8 cellular contexts compared by ENCODE assay signal in genomic region chr1:28735961-28736449, GRCh38. TPM values are rescaled to one million over a fixed set of nuclear protein-coding genes. Genes with fewer than 3 reads are reported as not detected.
DNase-seq lines count a peak whose midpoint lies in the region; ATAC-seq and TF ChIP-seq lines count a peak whose summit lies in the region.

No MANE protein-coding gene starts in this region.

- H3K27ac Mint-ChIP-seq in IgD-negative memory B cell (peak overlapping the region; percentile 96 to 99 (median 97)), naive B cell (peak overlapping the region; percentile 89 to 98 (median 96))

- H3K4me3 Mint-ChIP-seq in IgD-negative memory B cell (peak overlapping the region; percentile 93 to 100 (median 97)), naive B cell (peak overlapping the region; percentile 93 to 98 (median 95))

- H3K9me3 Mint-ChIP-seq in IgD-negative memory B cell = peaks cover 0 to 2% (median 0%) of the 10 kb centered on the region in 3 donors
- H3K9me3 Mint-ChIP-seq in naive B cell = no peaks in the 10 kb centered on the region

- no peaks in the 10 kb centered on the region for H3K27me3 ChIP-seq in ACC112 (ENCODE audit: insufficient read depth, low read length)

- H3K27me3 Mint-ChIP-seq in IgD-negative memory B cell (no peaks in the 10 kb centered on the region), naive B cell (no peaks in the 10 kb centered on the region)

- peaks cover 19 to 31% (median 25%) of the 10 kb centered on the region in 3 donors for H3K4me1 Mint-ChIP-seq in IgD-negative memory B cell
- peaks cover 19 to 31% (median 25%) of the 10 kb centered on the region in 3 donors for H3K4me1 Mint-ChIP-seq in naive B cell

- H3K4me3 ChIP-seq in ACC112 (ENCODE audit: low read depth, low read length) (peak overlapping the region; percentile 96), choroid plexus epithelial cell (ENCODE audit: low read depth, low read length) (peak overlapping the region; percentile 90)

- peak overlapping the region; percentile 99 for H2AFZ ChIP-seq in ACC112 (ENCODE audit: low read length, unreplicated experiment)

- peaks cover 18% of the 10 kb centered on the region for H3K36me3 ChIP-seq in ACC112 (ENCODE audit: insufficient read depth, low read length)

- H3K36me3 Mint-ChIP-seq in IgD-negative memory B cell = no peaks in the 10 kb centered on the region
- peaks cover 4 to 13% of the 10 kb centered on the region in 2 donors for H3K36me3 Mint-ChIP-seq in naive B cell

- TF ChIP-seq CTCF in choroid plexus epithelial cell (conservative IDR thresholded peaks at IDR 0.05; ENCODE audit: low read depth, low read length) = no peak

- peaks cover 28% of the 10 kb centered on the region for H3K4me1 ChIP-seq in ACC112 (ENCODE audit: control insufficient read depth, insufficient read depth, low read length, unreplicated experiment)

- ATAC-seq in naive B cell (ENCODE audit: low read depth in 2 of 2) (no peak), esophagus mucosa (no peak)

- H3K79me2 ChIP-seq in ACC112 (ENCODE audit: control insufficient read depth, insufficient read depth, low read length, unreplicated experiment) = peaks cover 41% of the 10 kb centered on the region

- H3K27ac ChIP-seq in ACC112 (ENCODE audit: low read depth, low read length) = peak overlapping the region; percentile 77

- DNase-seq in choroid plexus epithelial cell (ENCODE audit: low read depth) (no peak), naive B cell (no peak), cerebellum (ENCODE audit: low spot score) (no peak), SK-N-DZ (ENCODE audit: low spot score) (no peak), Kasumi-1 (lab: John Stamatoyannopoulos, UW) (no peak)

RNA-seq across cellular contexts. Expression of gene YTHDF2, which starts 0.7 kb away (rescaled TPM):
- polyA plus RNA-seq in IgD-negative memory B cell (110 TPM), naive B cell (ENCODE audit: low read depth in 6 of 6) (100 to 1,000 TPM; 114 to 195 (median 133) TPM)
- total RNA-seq in cerebellum (53.8 TPM), esophagus mucosa (61.2 TPM)
- polyA plus RNA-seq in SK-N-DZ (2014; cell fraction: cytosol; rRNA removed) = 56.2 and 111 TPM in 2 replicates
- 39.4 and 60.0 TPM in 2 replicates for polyA plus RNA-seq in SK-N-DZ (2014; cell fraction: nucleus; rRNA removed)
